ENCODE assay signal across 25 cellular contexts in the genomic region with DNA sequence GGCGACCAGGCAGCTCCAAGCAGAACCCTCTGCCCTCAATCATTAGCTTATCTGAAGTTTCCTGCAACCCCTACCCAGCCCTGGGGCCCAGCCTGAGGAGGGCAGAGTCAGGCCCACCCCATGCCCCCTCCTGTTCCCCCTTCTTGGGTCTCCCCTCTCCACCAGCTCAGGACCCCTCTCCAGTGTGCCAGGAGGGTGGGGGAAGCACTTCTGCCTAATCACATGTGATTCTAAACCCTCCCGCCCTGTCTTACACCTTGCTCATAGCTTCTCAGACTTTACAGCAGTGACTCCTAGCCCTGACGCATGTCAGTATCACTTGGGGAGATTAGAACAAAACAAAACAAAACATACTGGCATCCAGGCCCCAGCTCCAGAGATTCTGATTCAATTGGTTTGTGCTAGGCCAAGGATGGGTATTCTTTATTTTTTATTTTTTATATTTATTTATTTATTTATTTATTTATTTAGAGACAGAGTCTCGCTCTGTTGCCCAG. TPM values are rescaled to one million over a fixed set of nuclear protein-coding genes. Genes with fewer than 3 reads are reported as not detected.
A peak's percentile ranks its signal among the peaks of the same experiment; 100 is the strongest.
DNase-seq lines count a peak whose midpoint lies in the region; ATAC-seq, FAIRE-seq and TF ChIP-seq lines count a peak whose summit lies in the region.
"Had no signal": no experiment of that assay in that cellular context is flagged by ENCODE, and none has a peak within 500 bp of the region (broad histone marks: within the 10 kb centered on the region; RNA-seq: fewer than 3 reads in every experiment).

No MANE protein-coding gene starts in this region.

- dilution Hi-C loops in mammary epithelial cell (cut with HindIII; ENCODE audit: low sequenced_read_pairs): no loop called here
- dilution Hi-C loops in keratinocyte (cut with MboI; ENCODE audit: extremely low pct_ligation_motif_present, low sequenced_read_pairs): no loop called here

- H3K9me1 ChIP-seq in keratinocyte (ENCODE audit: control insufficient read depth, extremely low read depth, insufficient read depth, low read length): no peaks in the 10 kb centered on the region

- H3K4me2 ChIP-seq in mammary epithelial cell (ENCODE audit: insufficient read depth, low read depth, low read length) (no peak overlapping the region), keratinocyte (ENCODE audit: control insufficient read depth, extremely low read depth, insufficient read depth, low read depth, low read length) (no peak overlapping the region)
- H3K4me2 ChIP-seq: neural progenitor cell had no signal

- no peak overlapping the region for H3K4me3 ChIP-seq in Panc1 (ENCODE audit: low read depth in 2 of 2, low read length in 2 of 2)
- no peak overlapping the region for H3K4me3 ChIP-seq in mammary epithelial cell (replicated peaks in 1 of 3; ENCODE audit: insufficient read depth in 1 of 3, low read depth in 2 of 3, low read length in 3 of 3)
- H3K4me3 ChIP-seq in keratinocyte (ENCODE audit: control insufficient read depth in 2 of 3, extremely low read depth in 1 of 3, insufficient read depth in 2 of 3, low read depth in 1 of 3, low read length in 3 of 3): no peak overlapping the region
- H3K4me3 ChIP-seq: neural progenitor cell, prostate gland had no signal

- no peak for DNase-seq in Panc1 (ENCODE audit: low read depth, low spot score)
- DNase-seq in mammary epithelial cell: peak; percentile 58
- no peak for DNase-seq in keratinocyte (ENCODE audit: low read depth, low spot score)
- DNase-seq in type B pancreatic cell (ENCODE audit: extremely low spot score, unreplicated experiment): no peak
- DNase-seq in activated effector memory CD4-positive, alpha-beta T cell treated with anti-CD3 and anti-CD28 coated beads, Interleukin-2, amount 50 U/mL, for 16 hours: no peak
- DNase-seq in stimulated activated CD4-positive, alpha-beta T cell treated with anti-CD3 and anti-CD28 coated beads, Interleukin-4, amount 100 ng/mL, for 4 hours: no peak
- no peak for DNase-seq in NCI-H2081 treated with DMSO at 0.1 percent for 48 hours (lab: John Stamatoyannopoulos, UW)
- DNase-seq: activated CD4-positive, alpha-beta memory T cell treated with anti-CD3 and anti-CD28 coated beads for 36 hours; activated CD4-positive, CD25-positive, alpha-beta regulatory T cell treated with anti-CD3 and anti-CD28 coated beads, Interleukin-2, amount 50 U/mL, for 72 hours; activated CD8-positive, alpha-beta memory T cell treated with anti-CD3 and anti-CD28 coated beads, Interleukin-2, amount 50 U/mL, for 48 hours; DMS79; effector CD4-positive, alpha-beta T cell; erythroblast; foreskin melanocyte; GDM1; left cardiac atrium; NCI-H1092 treated with DMSO at 0.1 percent for 48 hours; NCI-H1930; NCI-H526 treated with DMSO at 0.1 percent for 48 hours; stimulated activated naive CD4-positive, alpha-beta T cell treated with Interleukin-2 at 50 U/mL for 16 hours had no signal

- H3K9me3 ChIP-seq in Panc1 (ENCODE audit: control insufficient read depth, insufficient read depth, low read depth, low read length): no peaks in the 10 kb centered on the region
- H3K9me3 ChIP-seq in mammary epithelial cell (replicated peaks; ENCODE audit: insufficient read depth, low read length): no peaks in the 10 kb centered on the region
- no peaks in the 10 kb centered on the region for H3K9me3 ChIP-seq in keratinocyte (ENCODE audit: control insufficient read depth, low read depth, low read length)
- H3K9me3 ChIP-seq: prostate gland had no signal

- H2AFZ ChIP-seq in mammary epithelial cell (ENCODE audit: low read depth, low read length) (no peak overlapping the region), keratinocyte (ENCODE audit: control insufficient read depth, low read length) (no peak overlapping the region)
- H2AFZ ChIP-seq: neural progenitor cell had no signal

- H3K27me3 Mint-ChIP-seq in type B pancreatic cell: no peaks in the 10 kb centered on the region

- no peaks in the 10 kb centered on the region for H3K36me3 Mint-ChIP-seq in type B pancreatic cell
- H3K36me3 Mint-ChIP-seq: activated CD4-positive, alpha-beta memory T cell treated with anti-CD3 and anti-CD28 coated beads for 36 hours; activated naive CD4-positive, alpha-beta T cell treated with anti-CD3 and anti-CD28 coated beads, Interleukin-2, amount 50 U/mL, for 24 hours; CD14-positive monocyte; neural progenitor cell had no signal

- peak overlapping the region; percentile 48 for H3K27ac Mint-ChIP-seq in type B pancreatic cell
- H3K27ac Mint-ChIP-seq: activated CD4-positive, alpha-beta memory T cell treated with anti-CD3 and anti-CD28 coated beads for 36 hours; activated naive CD4-positive, alpha-beta T cell treated with anti-CD3 and anti-CD28 coated beads, Interleukin-2, amount 50 U/mL, for 24 hours had no signal

- FAIRE-seq in keratinocyte (lab: Jason Lieb, UNC): no peak

- CTCF ChIA-PET in Panc1 (lab: Charles Lee) (no interaction called here), mammary epithelial cell (lab: Charles Lee; ENCODE audit: low non-redundant PET) (no interaction called here)

- intact Hi-C loops in Panc1 (cut with micrococcal nuclease; ENCODE audit: unreplicated experiment) (no loop called here), mammary epithelial cell (cut with micrococcal nuclease) (no loop called here)

- BruUV-seq in Panc1 (replicated peaks; lab: Mats Ljungman, UMichigan) (no TSS peak), mammary epithelial cell (replicated peaks; lab: Mats Ljungman, UMichigan) (no TSS peak)

- H3K4me1 ChIP-seq in Panc1 (ENCODE audit: control insufficient read depth, insufficient read depth, low read length): peaks cover 12% of the 10 kb centered on the region; the same call in 1 of the 2 replicates
- peaks cover 16% of the 10 kb centered on the region for H3K4me1 ChIP-seq in mammary epithelial cell (ENCODE audit: insufficient read depth, low read length)
- peaks cover 29% of the 10 kb centered on the region for H3K4me1 ChIP-seq in keratinocyte (ENCODE audit: control insufficient read depth, extremely low read depth, insufficient read depth, low read length)
- H3K4me1 ChIP-seq: prostate gland had no signal

- no peaks in the 10 kb centered on the region for H3K27me3 ChIP-seq in Panc1 (ENCODE audit: control insufficient read depth, insufficient read depth, low read length)
- no peaks in the 10 kb centered on the region for H3K27me3 ChIP-seq in mammary epithelial cell (ENCODE audit: insufficient read depth, low read length)
- no peaks in the 10 kb centered on the region for H3K27me3 ChIP-seq in keratinocyte (ENCODE audit: control insufficient read depth, extremely low read depth, insufficient read depth, low read length)
- H3K27me3 ChIP-seq: neural progenitor cell had no signal

- peaks cover 20% of the 10 kb centered on the region for H3K4me1 Mint-ChIP-seq in type B pancreatic cell (ENCODE audit: unreplicated experiment)
- H3K4me1 Mint-ChIP-seq: activated naive CD4-positive, alpha-beta T cell treated with anti-CD3 and anti-CD28 coated beads, Interleukin-2, amount 50 U/mL, for 24 hours had no signal

- in situ Hi-C loops in Panc1 (cut with HindIII; ENCODE audit: low pct_unique_long_range_greater_than_20kb, low sequenced_read_pairs): no loop called here
- in situ Hi-C loops in mammary epithelial cell (cut with MboI; ENCODE audit: low sequenced_read_pairs in 2 of 2): no loop called here

- TF ChIP-seq CTCF in Panc1 (IDR thresholded peaks at IDR 0.05) (no peak), mammary epithelial cell (conservative IDR thresholded peaks at IDR 0.05 in 1 of 2, IDR thresholded peaks at IDR 0.05 in 1 of 2; ENCODE audit: extremely low read depth in 1 of 2, insufficient read depth in 1 of 2, low read depth in 1 of 2, low read length in 2 of 2) (no peak), keratinocyte (optimal IDR thresholded peaks at IDR 0.05 in 1 of 3, IDR thresholded peaks at IDR 0.05 in 1 of 3, conservative IDR thresholded peaks at IDR 0.05 in 1 of 3; ENCODE audit: extremely low read depth in 1 of 3, insufficient read depth in 2 of 3, low read length in 3 of 3) (no peak), type B pancreatic cell (conservative IDR thresholded peaks at IDR 0.05) (no peak)

- no peaks in the 10 kb centered on the region for H3K9me3 Mint-ChIP-seq in type B pancreatic cell
- H3K9me3 Mint-ChIP-seq: activated CD4-positive, alpha-beta memory T cell treated with anti-CD3 and anti-CD28 coated beads for 36 hours; activated naive CD4-positive, alpha-beta T cell treated with anti-CD3 and anti-CD28 coated beads, Interleukin-2, amount 50 U/mL, for 24 hours; CD14-positive monocyte; neural progenitor cell had no signal

- no peaks in the 10 kb centered on the region for H3K79me2 ChIP-seq in mammary epithelial cell (ENCODE audit: insufficient read depth, low read length)
- no peaks in the 10 kb centered on the region for H3K79me2 ChIP-seq in keratinocyte (ENCODE audit: control insufficient read depth, insufficient read depth, low read length)

- H3K27ac ChIP-seq in Panc1 (ENCODE audit: low read length): no peak overlapping the region
- H3K27ac ChIP-seq in mammary epithelial cell (ENCODE audit: insufficient read depth, low read depth, low read length): no peak overlapping the region
- peak overlapping the region; percentile 67 for H3K27ac ChIP-seq in keratinocyte (ENCODE audit: control insufficient read depth, insufficient read depth, low read length)
- H3K27ac ChIP-seq: neural progenitor cell, prostate gland had no signal

- H4K20me1 ChIP-seq in mammary epithelial cell (ENCODE audit: insufficient read depth, low read length): no peaks in the 10 kb centered on the region
- H4K20me1 ChIP-seq in keratinocyte (ENCODE audit: control insufficient read depth, extremely low read depth, insufficient read depth, low read length): no peaks in the 10 kb centered on the region

- POLR2A ChIA-PET in Panc1 (lab: Charles Lee): interaction anchor here (0.8 kb wide), 1 partner anchor 29 kb away, joined by 3 read pairs; no protein-coding TSS in a partner anchor

- 94% methylated on average over 2 of the region's 4 CpGs for WGBS in mammary epithelial cell (ENCODE audit: low coverage, missing lambda C conversion rate)

- H3K36me3 ChIP-seq in Panc1 (ENCODE audit: control insufficient read depth, insufficient read depth, low read length) (no peaks in the 10 kb centered on the region), mammary epithelial cell (ENCODE audit: insufficient read depth, low read length) (no peaks in the 10 kb centered on the region), keratinocyte (ENCODE audit: control insufficient read depth in 2 of 2, extremely low read depth in 1 of 2, insufficient read depth in 2 of 2, low read length in 2 of 2) (no peaks in the 10 kb centered on the region)
- H3K36me3 ChIP-seq: neural progenitor cell, prostate gland had no signal

- H3K9ac ChIP-seq in mammary epithelial cell (ENCODE audit: insufficient read depth, low read length): no peak overlapping the region
- peak overlapping the region; percentile 31 for H3K9ac ChIP-seq in keratinocyte (ENCODE audit: control insufficient read depth, extremely low read depth, insufficient read depth, low read length)
- H3K9ac ChIP-seq: neural progenitor cell had no signal

- ATAC-seq in Panc1: peak; percentile 64
- no peak for ATAC-seq in HG03025 (IDR thresholded peaks at IDR 0.05; ENCODE audit: low FRiP score, unreplicated experiment)
- ATAC-seq: left cardiac atrium had no signal

- no peak overlapping the region for H3K4me3 Mint-ChIP-seq in type B pancreatic cell
- H3K4me3 Mint-ChIP-seq: activated CD4-positive, alpha-beta memory T cell treated with anti-CD3 and anti-CD28 coated beads for 36 hours; activated naive CD4-positive, alpha-beta T cell treated with anti-CD3 and anti-CD28 coated beads, Interleukin-2, amount 50 U/mL, for 24 hours; CD14-positive monocyte; neural progenitor cell had no signal

RNA-seq across cellular contexts. Expression of a gene that starts 42.5 kb away (rescaled TPM):
- total RNA-seq in Panc1 (2021; ENCODE audit: unreplicated experiment) (107 TPM), mammary epithelial cell (100 to 1,000 TPM in 1 of 2 donors, 10 to 100 TPM in 1; 40.8 to 137 TPM), type B pancreatic cell (ENCODE audit: low replicate concordance) (45.6 and 49.6 TPM in 2 replicates)
- polyA plus RNA-seq in Panc1 (2012; ENCODE audit: insufficient read length): 57.3 TPM
- polyA plus RNA-seq in mammary epithelial cell (56.4 TPM), keratinocyte (30.7 to 59.6 TPM (median 54.2 TPM) in 3 replicates)
- polyA minus RNA-seq in mammary epithelial cell (60.0 TPM), keratinocyte (32.0 to 96.8 TPM (median 59.0 TPM) in 3 replicates)
- polyA plus RNA-seq in keratinocyte (2011; ENCODE audit: low read depth): 44.6 TPM
- 37.2 and 58.2 TPM in 2 replicates for polyA plus RNA-seq in keratinocyte (2011; cell fraction: cytosol; rRNA removed)
- polyA plus RNA-seq in keratinocyte (2011; cell fraction: nucleus; rRNA removed): 62.7 and 72.9 TPM in 2 replicates
- 21.4 and 42.3 TPM in 2 replicates for polyA plus RNA-seq in keratinocyte (2012; ENCODE audit: low replicate concordance)
- polyA minus RNA-seq in keratinocyte (2011; cell fraction: cytosol; rRNA and poly(A)+ RNA removed): 34.7 TPM
- 47.7 and 89.0 TPM in 2 replicates for polyA minus RNA-seq in keratinocyte (2011; cell fraction: nucleus; rRNA and poly(A)+ RNA removed)
